1 cellular context compared by ENCODE assay signal in the genomic region with DNA sequence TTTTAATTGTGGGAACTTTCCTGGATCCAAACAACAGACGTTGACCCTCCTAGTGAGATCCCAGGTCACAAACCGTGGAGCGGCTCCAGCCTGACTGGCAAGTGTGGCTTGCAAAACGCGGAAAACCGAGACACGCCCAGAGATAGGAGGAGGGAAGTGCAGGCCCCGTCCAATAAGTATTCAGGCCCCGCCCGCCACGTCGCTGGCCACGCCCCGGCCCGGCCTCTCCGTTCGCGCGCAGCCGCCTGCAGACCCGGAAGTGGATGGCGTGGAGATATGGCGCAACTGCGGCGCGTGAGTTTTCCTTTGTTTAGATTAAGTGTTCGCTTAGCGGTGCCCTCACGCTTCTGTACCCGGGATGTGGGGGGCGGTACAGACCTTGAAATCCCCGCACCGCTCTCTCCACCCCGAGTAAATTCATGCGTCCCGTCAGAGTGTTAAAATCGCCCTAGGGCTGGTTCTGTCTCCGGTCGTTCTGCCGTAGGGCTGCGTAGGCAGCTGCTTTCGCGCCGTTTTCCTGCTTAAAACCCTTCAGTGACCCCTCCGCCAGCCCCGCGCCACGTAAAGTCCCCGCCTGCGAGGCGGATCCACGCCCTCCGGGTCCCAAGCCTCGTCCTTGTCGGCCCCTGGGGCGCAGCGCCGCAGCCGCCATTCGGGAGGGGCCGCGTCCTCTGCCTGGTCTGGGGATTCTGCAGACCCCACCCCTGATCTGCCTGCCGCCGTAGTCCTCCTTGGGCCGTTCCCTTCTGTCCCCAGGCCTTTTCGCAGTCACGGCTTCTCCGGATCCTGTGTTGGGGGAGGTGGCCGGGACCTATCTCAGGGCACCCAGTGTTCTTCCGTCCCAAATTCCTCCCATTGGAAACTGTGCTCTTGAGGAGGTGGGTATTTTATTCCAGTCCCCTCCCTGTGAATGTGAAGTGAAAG.
TF ChIP-seq lines count a peak whose summit lies in the region.

A gene (plus strand): TSS at position 250 of the 924 bp plus-strand sequence. CDS start 27 bp downstream, at position 277.

TF ChIP-seq in K562, 482 proteins besides CTCF, POLR2A, EP300 and RAD21 (continued from another document and continues in another):
- TF ChIP-seq HNRNPLL (IDR thresholded peaks at IDR 0.05; ENCODE audit: low read depth, low read length, poor library complexity, severe bottlenecking) (peak; percentile 60), STAT5A (IDR thresholded peaks at IDR 0.05; ENCODE audit: borderline replicate concordance, low read length) (no peak), SAFB2 (IDR thresholded peaks at IDR 0.05; ENCODE audit: borderline replicate concordance, low read depth, low read length, severe bottlenecking) (no peak), RFX1 (IDR thresholded peaks at IDR 0.05) (no peak), KLF1 (tag; IDR thresholded peaks at IDR 0.05) (no peak), EHMT2 (IDR thresholded peaks at IDR 0.05) (no peak), SRF (CRISPR knock-in tag; IDR thresholded peaks at IDR 0.05) (0 out of 4 replicates have a peak, but pooled peaks of 1 of the 2 experiments have one; percentile 13), ZNF184 (CRISPR knock-in tag; IDR thresholded peaks at IDR 0.05) (no peak), ZNF212 (CRISPR knock-in tag; IDR thresholded peaks at IDR 0.05) (no peak), TAF7 (tag; IDR thresholded peaks at IDR 0.05) (peak; percentile 65; the same call in 1 of the 2 replicates), RBM39 (optimal IDR thresholded peaks at IDR 0.05; ENCODE audit: low read depth, low read length) (no peak), KDM5B (IDR thresholded peaks at IDR 0.05; ENCODE audit: insufficient replicate concordance, low read depth, low read length) (peak; percentile 55), SPI1 (IDR thresholded peaks at IDR 0.05; ENCODE audit: borderline replicate concordance, low read depth, low read length) (peak; percentile 91), MAZ (CRISPR knock-in tag; conservative IDR thresholded peaks at IDR 0.05 in 1 of 2, IDR thresholded peaks at IDR 0.05 in 1 of 2) (peak; percentile 32 to 60; a peak in 2 of 4 replicates), HNRNPK (IDR thresholded peaks at IDR 0.05; ENCODE audit: low read depth, low read length, poor library complexity, severe bottlenecking) (no peak), SRSF1 (IDR thresholded peaks at IDR 0.05; ENCODE audit: low read depth, low read length) (no peak), SMARCE1 (IDR thresholded peaks at IDR 0.05) (peak; percentile 28; the same call in 1 of the 2 replicates), STAG1 (CRISPR knock-in tag; IDR thresholded peaks at IDR 0.05; ENCODE audit: borderline replicate concordance) (no peak), SRSF7 (optimal IDR thresholded peaks at IDR 0.05; ENCODE audit: low read depth, low read length) (no peak), ZNF444 (CRISPR knock-in tag; IDR thresholded peaks at IDR 0.05) (no peak), ZNF583 (CRISPR knock-in tag; IDR thresholded peaks at IDR 0.05) (no peak), ZNF551 (CRISPR knock-in tag; IDR thresholded peaks at IDR 0.05) (no peak), PYGO2 (tag; IDR thresholded peaks at IDR 0.05) (no peak), ATF7 (IDR thresholded peaks at IDR 0.05) (peak; percentile 70; the same call in 1 of the 2 replicates), MEF2D (tag; conservative IDR thresholded peaks at IDR 0.05; ENCODE audit: low read depth) (no peak), XRCC3 (IDR thresholded peaks at IDR 0.05) (no peak), SLC30A9 (CRISPR knock-in tag; IDR thresholded peaks at IDR 0.05) (no peak), ZSCAN29 (IDR thresholded peaks at IDR 0.05) (no peak), PHF20 (IDR thresholded peaks at IDR 0.05; ENCODE audit: partially characterized antibody) (peak; percentile 70), TAL1 (IDR thresholded peaks at IDR 0.05) (no peak), PHB (CRISPR knock-in tag; IDR thresholded peaks at IDR 0.05) (no peak), ZBTB17 (CRISPR knock-in tag; IDR thresholded peaks at IDR 0.05) (0 out of 2 replicates have a peak, but pooled peaks have one; percentile 46), GABPB2 (CRISPR knock-in tag; conservative IDR thresholded peaks at IDR 0.05) (no peak), CHD1 (IDR thresholded peaks at IDR 0.05; ENCODE audit: low read length) (peak; percentile 37), TSC22D4 (tag; IDR thresholded peaks at IDR 0.05) (no peak), KDM2B (CRISPR knock-in tag; IDR thresholded peaks at IDR 0.05) (no peak), STAT5B (CRISPR knock-in tag; IDR thresholded peaks at IDR 0.05) (no peak), MCM7 (IDR thresholded peaks at IDR 0.05) (no peak), ZFP1 (CRISPR knock-in tag; IDR thresholded peaks at IDR 0.05) (no peak), RBFOX2 (IDR thresholded peaks at IDR 0.05; ENCODE audit: low read depth, low read length) (peak; percentile 95), SMARCB1 (IDR thresholded peaks at IDR 0.05; ENCODE audit: insufficient read length, low read depth) (no peak), ETV5 (CRISPR knock-in tag; IDR thresholded peaks at IDR 0.05; ENCODE audit: low read depth) (peak; percentile 60; the same call in 1 of the 2 replicates), HNRNPH1 (optimal IDR thresholded peaks at IDR 0.05; ENCODE audit: low read depth, low read length) (no peak)
- TF ChIP-seq, protein P1, sequence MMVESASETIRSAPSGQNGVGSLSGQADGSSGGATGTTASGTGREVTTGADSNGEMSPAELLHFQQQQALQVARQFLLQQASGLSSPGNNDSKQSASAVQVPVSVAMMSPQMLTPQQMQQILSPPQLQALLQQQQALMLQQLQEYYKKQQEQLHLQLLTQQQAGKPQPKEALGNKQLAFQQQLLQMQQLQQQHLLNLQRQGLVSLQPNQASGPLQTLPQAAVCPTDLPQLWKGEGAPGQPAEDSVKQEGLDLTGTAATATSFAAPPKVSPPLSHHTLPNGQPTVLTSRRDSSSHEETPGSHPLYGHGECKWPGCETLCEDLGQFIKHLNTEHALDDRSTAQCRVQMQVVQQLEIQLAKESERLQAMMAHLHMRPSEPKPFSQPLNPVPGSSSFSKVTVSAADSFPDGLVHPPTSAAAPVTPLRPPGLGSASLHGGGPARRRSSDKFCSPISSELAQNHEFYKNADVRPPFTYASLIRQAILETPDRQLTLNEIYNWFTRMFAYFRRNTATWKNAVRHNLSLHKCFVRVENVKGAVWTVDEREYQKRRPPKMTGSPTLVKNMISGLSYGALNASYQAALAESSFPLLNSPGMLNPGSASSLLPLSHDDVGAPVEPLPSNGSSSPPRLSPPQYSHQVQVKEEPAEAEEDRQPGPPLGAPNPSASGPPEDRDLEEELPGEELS (CRISPR knock-in tag; IDR thresholded peaks at IDR 0.05; ENCODE audit: borderline replicate concordance): no peak
- TF ChIP-seq, protein P2, sequence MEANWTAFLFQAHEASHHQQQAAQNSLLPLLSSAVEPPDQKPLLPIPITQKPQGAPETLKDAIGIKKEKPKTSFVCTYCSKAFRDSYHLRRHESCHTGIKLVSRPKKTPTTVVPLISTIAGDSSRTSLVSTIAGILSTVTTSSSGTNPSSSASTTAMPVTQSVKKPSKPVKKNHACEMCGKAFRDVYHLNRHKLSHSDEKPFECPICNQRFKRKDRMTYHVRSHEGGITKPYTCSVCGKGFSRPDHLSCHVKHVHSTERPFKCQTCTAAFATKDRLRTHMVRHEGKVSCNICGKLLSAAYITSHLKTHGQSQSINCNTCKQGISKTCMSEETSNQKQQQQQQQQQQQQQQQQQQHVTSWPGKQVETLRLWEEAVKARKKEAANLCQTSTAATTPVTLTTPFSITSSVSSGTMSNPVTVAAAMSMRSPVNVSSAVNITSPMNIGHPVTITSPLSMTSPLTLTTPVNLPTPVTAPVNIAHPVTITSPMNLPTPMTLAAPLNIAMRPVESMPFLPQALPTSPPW (CRISPR knock-in tag; IDR thresholded peaks at IDR 0.05): peak; percentile 43
- TF ChIP-seq, protein P3, sequence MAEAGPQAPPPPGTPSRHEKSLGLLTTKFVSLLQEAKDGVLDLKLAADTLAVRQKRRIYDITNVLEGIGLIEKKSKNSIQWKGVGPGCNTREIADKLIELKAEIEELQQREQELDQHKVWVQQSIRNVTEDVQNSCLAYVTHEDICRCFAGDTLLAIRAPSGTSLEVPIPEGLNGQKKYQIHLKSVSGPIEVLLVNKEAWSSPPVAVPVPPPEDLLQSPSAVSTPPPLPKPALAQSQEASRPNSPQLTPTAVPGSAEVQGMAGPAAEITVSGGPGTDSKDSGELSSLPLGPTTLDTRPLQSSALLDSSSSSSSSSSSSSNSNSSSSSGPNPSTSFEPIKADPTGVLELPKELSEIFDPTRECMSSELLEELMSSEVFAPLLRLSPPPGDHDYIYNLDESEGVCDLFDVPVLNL (CRISPR knock-in tag; IDR thresholded peaks at IDR 0.05; ENCODE audit: low read depth): no peak; the same call in 1 of the 2 replicates
- TF ChIP-seq, protein P4, sequence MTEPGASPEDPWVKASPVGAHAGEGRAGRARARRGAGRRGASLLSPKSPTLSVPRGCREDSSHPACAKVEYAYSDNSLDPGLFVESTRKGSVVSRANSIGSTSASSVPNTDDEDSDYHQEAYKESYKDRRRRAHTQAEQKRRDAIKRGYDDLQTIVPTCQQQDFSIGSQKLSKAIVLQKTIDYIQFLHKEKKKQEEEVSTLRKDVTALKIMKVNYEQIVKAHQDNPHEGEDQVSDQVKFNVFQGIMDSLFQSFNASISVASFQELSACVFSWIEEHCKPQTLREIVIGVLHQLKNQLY (CRISPR knock-in tag; conservative IDR thresholded peaks at IDR 0.05): no peak
- TF ChIP-seq, protein P5, sequence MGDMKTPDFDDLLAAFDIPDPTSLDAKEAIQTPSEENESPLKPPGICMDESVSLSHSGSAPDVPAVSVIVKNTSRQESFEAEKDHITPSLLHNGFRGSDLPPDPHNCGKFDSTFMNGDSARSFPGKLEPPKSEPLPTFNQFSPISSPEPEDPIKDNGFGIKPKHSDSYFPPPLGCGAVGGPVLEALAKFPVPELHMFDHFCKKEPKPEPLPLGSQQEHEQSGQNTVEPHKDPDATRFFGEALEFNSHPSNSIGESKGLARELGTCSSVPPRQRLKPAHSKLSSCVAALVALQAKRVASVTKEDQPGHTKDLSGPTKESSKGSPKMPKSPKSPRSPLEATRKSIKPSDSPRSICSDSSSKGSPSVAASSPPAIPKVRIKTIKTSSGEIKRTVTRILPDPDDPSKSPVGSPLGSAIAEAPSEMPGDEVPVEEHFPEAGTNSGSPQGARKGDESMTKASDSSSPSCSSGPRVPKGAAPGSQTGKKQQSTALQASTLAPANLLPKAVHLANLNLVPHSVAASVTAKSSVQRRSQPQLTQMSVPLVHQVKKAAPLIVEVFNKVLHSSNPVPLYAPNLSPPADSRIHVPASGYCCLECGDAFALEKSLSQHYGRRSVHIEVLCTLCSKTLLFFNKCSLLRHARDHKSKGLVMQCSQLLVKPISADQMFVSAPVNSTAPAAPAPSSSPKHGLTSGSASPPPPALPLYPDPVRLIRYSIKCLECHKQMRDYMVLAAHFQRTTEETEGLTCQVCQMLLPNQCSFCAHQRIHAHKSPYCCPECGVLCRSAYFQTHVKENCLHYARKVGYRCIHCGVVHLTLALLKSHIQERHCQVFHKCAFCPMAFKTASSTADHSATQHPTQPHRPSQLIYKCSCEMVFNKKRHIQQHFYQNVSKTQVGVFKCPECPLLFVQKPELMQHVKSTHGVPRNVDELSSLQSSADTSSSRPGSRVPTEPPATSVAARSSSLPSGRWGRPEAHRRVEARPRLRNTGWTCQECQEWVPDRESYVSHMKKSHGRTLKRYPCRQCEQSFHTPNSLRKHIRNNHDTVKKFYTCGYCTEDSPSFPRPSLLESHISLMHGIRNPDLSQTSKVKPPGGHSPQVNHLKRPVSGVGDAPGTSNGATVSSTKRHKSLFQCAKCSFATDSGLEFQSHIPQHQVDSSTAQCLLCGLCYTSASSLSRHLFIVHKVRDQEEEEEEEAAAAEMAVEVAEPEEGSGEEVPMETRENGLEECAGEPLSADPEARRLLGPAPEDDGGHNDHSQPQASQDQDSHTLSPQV (IDR thresholded peaks at IDR 0.05): no peak
- TF ChIP-seq, protein P6, sequence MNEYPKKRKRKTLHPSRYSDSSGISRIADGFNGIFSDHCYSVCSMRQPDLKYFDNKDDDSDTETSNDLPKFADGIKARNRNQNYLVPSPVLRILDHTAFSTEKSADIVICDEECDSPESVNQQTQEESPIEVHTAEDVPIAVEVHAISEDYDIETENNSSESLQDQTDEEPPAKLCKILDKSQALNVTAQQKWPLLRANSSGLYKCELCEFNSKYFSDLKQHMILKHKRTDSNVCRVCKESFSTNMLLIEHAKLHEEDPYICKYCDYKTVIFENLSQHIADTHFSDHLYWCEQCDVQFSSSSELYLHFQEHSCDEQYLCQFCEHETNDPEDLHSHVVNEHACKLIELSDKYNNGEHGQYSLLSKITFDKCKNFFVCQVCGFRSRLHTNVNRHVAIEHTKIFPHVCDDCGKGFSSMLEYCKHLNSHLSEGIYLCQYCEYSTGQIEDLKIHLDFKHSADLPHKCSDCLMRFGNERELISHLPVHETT (CRISPR knock-in tag; conservative IDR thresholded peaks at IDR 0.05 in 1 of 2, IDR thresholded peaks at IDR 0.05 in 1 of 2): no peak
- TF ChIP-seq, protein P7, sequence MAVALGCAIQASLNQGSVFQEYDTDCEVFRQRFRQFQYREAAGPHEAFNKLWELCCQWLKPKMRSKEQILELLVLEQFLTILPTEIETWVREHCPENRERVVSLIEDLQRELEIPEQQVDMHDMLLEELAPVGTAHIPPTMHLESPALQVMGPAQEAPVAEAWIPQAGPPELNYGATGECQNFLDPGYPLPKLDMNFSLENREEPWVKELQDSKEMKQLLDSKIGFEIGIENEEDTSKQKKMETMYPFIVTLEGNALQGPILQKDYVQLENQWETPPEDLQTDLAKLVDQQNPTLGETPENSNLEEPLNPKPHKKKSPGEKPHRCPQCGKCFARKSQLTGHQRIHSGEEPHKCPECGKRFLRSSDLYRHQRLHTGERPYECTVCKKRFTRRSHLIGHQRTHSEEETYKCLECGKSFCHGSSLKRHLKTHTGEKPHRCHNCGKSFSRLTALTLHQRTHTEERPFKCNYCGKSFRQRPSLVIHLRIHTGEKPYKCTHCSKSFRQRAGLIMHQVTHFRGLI (CRISPR knock-in tag; IDR thresholded peaks at IDR 0.05): no peak
- TF ChIP-seq, protein P8, sequence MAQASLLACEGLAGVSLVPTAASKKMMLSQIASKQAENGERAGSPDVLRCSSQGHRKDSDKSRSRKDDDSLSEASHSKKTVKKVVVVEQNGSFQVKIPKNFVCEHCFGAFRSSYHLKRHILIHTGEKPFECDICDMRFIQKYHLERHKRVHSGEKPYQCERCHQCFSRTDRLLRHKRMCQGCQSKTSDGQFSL (CRISPR knock-in tag; IDR thresholded peaks at IDR 0.05): no peak
- TF ChIP-seq, protein P8 (tag; IDR thresholded peaks at IDR 0.05): no peak
